20 cellular contexts compared by ENCODE assay signal in the genomic region with DNA sequence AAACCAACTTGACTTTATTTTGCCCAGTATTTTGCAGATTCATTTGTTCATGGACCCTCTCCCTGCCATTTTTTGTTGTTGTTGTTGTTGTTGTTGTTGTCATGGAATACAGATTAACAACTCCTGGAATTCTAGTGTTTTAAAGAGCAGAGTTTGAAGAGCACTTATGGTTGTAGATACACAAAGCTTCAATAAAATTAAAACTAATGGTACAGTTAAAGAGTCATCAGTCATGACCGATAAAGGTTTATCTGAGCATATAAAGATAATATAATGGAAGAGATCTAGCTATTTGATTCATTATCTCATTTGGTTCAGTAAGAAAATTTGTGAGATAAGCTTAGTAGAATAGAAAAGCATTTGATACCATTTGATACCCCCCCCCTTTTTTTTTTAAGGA. TPM values are rescaled to one million over a fixed set of nuclear protein-coding genes. Genes with fewer than 3 reads are reported as not detected.
DNase-seq lines count a peak whose midpoint lies in the region; ATAC-seq lines count a peak whose summit lies in the region.
"Had no signal": no experiment of that assay in that cellular context is flagged by ENCODE, and none has a peak within 500 bp of the region (broad histone marks: within the 10 kb centered on the region; RNA-seq: fewer than 3 reads in every experiment).

No MANE protein-coding gene starts in this region.

- H3K9me3 Mint-ChIP-seq in activated naive CD4-positive, alpha-beta T cell treated with anti-CD3 and anti-CD28 coated beads for 36 hours: no peaks in the 10 kb centered on the region
- no peaks in the 10 kb centered on the region for H3K9me3 Mint-ChIP-seq in activated naive CD8-positive, alpha-beta T cell treated with anti-CD3 and anti-CD28 coated beads, Interleukin-2, amount 50 U/mL, for 24 hours
- no peaks in the 10 kb centered on the region for H3K9me3 Mint-ChIP-seq in stimulated activated naive CD8-positive, alpha-beta T cell treated with anti-CD3 and anti-CD28 coated beads, Interleukin-15, amount 100 ng/mL, for 72 hours

- no peak overlapping the region for H3K4ac ChIP-seq in mesenchymal stem cell (ENCODE audit: low read depth in 1 of 2, low read length in 2 of 2)

- intact Hi-C loops in activated naive CD4-positive, alpha-beta T cell treated with anti-CD3 and anti-CD28 coated beads for 36 hours (cut with micrococcal nuclease): no loop called here

- no peak overlapping the region for H4K91ac ChIP-seq in mesenchymal stem cell (ENCODE audit: low read length)

- peak overlapping the region; percentile 57 for H3K27ac Mint-ChIP-seq in activated naive CD4-positive, alpha-beta T cell treated with anti-CD3 and anti-CD28 coated beads for 36 hours
- H3K27ac Mint-ChIP-seq in activated naive CD8-positive, alpha-beta T cell treated with anti-CD3 and anti-CD28 coated beads, Interleukin-2, amount 50 U/mL, for 24 hours: peak overlapping the region; percentile 57
- H3K27ac Mint-ChIP-seq in stimulated activated naive CD8-positive, alpha-beta T cell treated with anti-CD3 and anti-CD28 coated beads, Interleukin-15, amount 100 ng/mL, for 72 hours: peak overlapping the region in 1 of 2 donors; percentile 83

- no peaks in the 10 kb centered on the region for H3K36me3 Mint-ChIP-seq in activated naive CD4-positive, alpha-beta T cell treated with anti-CD3 and anti-CD28 coated beads for 36 hours (ENCODE audit: low read depth)
- peaks cover 3% of the 10 kb centered on the region for H3K36me3 Mint-ChIP-seq in activated naive CD8-positive, alpha-beta T cell treated with anti-CD3 and anti-CD28 coated beads, Interleukin-2, amount 50 U/mL, for 24 hours (ENCODE audit: low read depth)

- H2BK5ac ChIP-seq in mesenchymal stem cell (ENCODE audit: low read depth, low read length, poor library complexity, severe bottlenecking): no peak overlapping the region

- no peak overlapping the region for H2BK120ac ChIP-seq in mesenchymal stem cell (ENCODE audit: low read depth, low read length)

- no peak overlapping the region for H2BK12ac ChIP-seq in mesenchymal stem cell (ENCODE audit: low read length in 2 of 2)

- ATAC-seq in activated naive CD8-positive, alpha-beta T cell treated with anti-CD3 and anti-CD28 coated beads, Interleukin-2, amount 50 U/mL, for 24 hours: no peak
- ATAC-seq in stimulated activated naive CD8-positive, alpha-beta T cell treated with anti-CD3 and anti-CD28 coated beads, Interleukin-15, amount 100 ng/mL, for 72 hours: no peak
- no peak for ATAC-seq in HG03521 (IDR thresholded peaks at IDR 0.05; ENCODE audit: unreplicated experiment)
- ATAC-seq: Right ventricle myocardium inferior had no signal

- H3K4me3 Mint-ChIP-seq in activated naive CD4-positive, alpha-beta T cell treated with anti-CD3 and anti-CD28 coated beads for 36 hours: no peak overlapping the region
- H3K4me3 Mint-ChIP-seq in activated naive CD8-positive, alpha-beta T cell treated with anti-CD3 and anti-CD28 coated beads, Interleukin-2, amount 50 U/mL, for 24 hours: peak overlapping the region; percentile 16
- H3K4me3 Mint-ChIP-seq in stimulated activated naive CD8-positive, alpha-beta T cell treated with anti-CD3 and anti-CD28 coated beads, Interleukin-15, amount 100 ng/mL, for 72 hours: peak overlapping the region; percentile 10 to 22

- peaks cover 6% of the 10 kb centered on the region for H3K79me1 ChIP-seq in mesenchymal stem cell (replicated peaks; ENCODE audit: low read length, poor library complexity, severe bottlenecking)

- no peaks in the 10 kb centered on the region for H3K27me3 ChIP-seq in mesenchymal stem cell (ENCODE audit: control insufficient read depth in 1 of 2, insufficient read depth in 1 of 2, low read length in 2 of 2)

- H2AK5ac ChIP-seq in mesenchymal stem cell (ENCODE audit: low read length, severe bottlenecking): no peak overlapping the region

- no peaks in the 10 kb centered on the region for H3K4me1 ChIP-seq in mesenchymal stem cell (ENCODE audit: control insufficient read depth, insufficient read depth, low read depth, low read length)

- CTCF ChIA-PET in activated naive CD4-positive, alpha-beta T cell treated with anti-CD3 and anti-CD28 coated beads for 36 hours (lab: Charles Lee): interaction anchor here (0.9 kb wide), 1 partner anchor 15 kb away, joined by 3 read pairs; no protein-coding TSS in a partner anchor

- peaks cover 85% of the 10 kb centered on the region for H3K4me1 Mint-ChIP-seq in activated naive CD4-positive, alpha-beta T cell treated with anti-CD3 and anti-CD28 coated beads for 36 hours (ENCODE audit: low read depth)
- H3K4me1 Mint-ChIP-seq in activated naive CD8-positive, alpha-beta T cell treated with anti-CD3 and anti-CD28 coated beads, Interleukin-2, amount 50 U/mL, for 24 hours: peaks cover 96% of the 10 kb centered on the region
- H3K4me1 Mint-ChIP-seq in stimulated activated naive CD8-positive, alpha-beta T cell treated with anti-CD3 and anti-CD28 coated beads, Interleukin-15, amount 100 ng/mL, for 72 hours: peaks cover 93% of the 10 kb centered on the region

- H3K4me2 ChIP-seq in mesenchymal stem cell (ENCODE audit: low read length, poor library complexity, severe bottlenecking): no peak overlapping the region

- H3K9me3 ChIP-seq in KOPT-K1 (ENCODE audit: insufficient read depth, low read length, poor library complexity, severe bottlenecking) (no peaks in the 10 kb centered on the region), mesenchymal stem cell (ENCODE audit: control insufficient read depth, low read length) (no peaks in the 10 kb centered on the region)
- H3K9me3 ChIP-seq: left ventricle myocardium inferior had no signal

- H3K14ac ChIP-seq in mesenchymal stem cell (ENCODE audit: low read length in 2 of 2): no peak overlapping the region

- H4K8ac ChIP-seq in mesenchymal stem cell (ENCODE audit: low read length): no peak overlapping the region

- no peaks in the 10 kb centered on the region for H3K27me3 Mint-ChIP-seq in activated naive CD4-positive, alpha-beta T cell treated with anti-CD3 and anti-CD28 coated beads for 36 hours (ENCODE audit: low read depth)
- no peaks in the 10 kb centered on the region for H3K27me3 Mint-ChIP-seq in activated naive CD8-positive, alpha-beta T cell treated with anti-CD3 and anti-CD28 coated beads, Interleukin-2, amount 50 U/mL, for 24 hours
- no peaks in the 10 kb centered on the region for H3K27me3 Mint-ChIP-seq in stimulated activated naive CD8-positive, alpha-beta T cell treated with anti-CD3 and anti-CD28 coated beads, Interleukin-15, amount 100 ng/mL, for 72 hours

- no peaks in the 10 kb centered on the region for H3K36me3 ChIP-seq in KOPT-K1 (ENCODE audit: insufficient read depth, low read length)
- no peaks in the 10 kb centered on the region for H3K36me3 ChIP-seq in mesenchymal stem cell (ENCODE audit: control insufficient read depth in 1 of 2, insufficient read depth in 2 of 2, low read depth in 1 of 2, low read length in 2 of 2)
- H3K36me3 ChIP-seq: left ventricle myocardium inferior had no signal

- H3K18ac ChIP-seq in mesenchymal stem cell (ENCODE audit: low read depth in 1 of 2, low read length in 2 of 2): no peak overlapping the region

- H2BK15ac ChIP-seq in mesenchymal stem cell (ENCODE audit: low read depth, poor library complexity, severe bottlenecking): no peak overlapping the region

- WGBS in mesenchymal stem cell: no CpG with 5 or more reads among the region's 1 CpG

- H2AFZ ChIP-seq in mesenchymal stem cell (ENCODE audit: low read depth, low read length): no peak overlapping the region

- H3K9ac ChIP-seq in mesenchymal stem cell (ENCODE audit: low read length): no peak overlapping the region

- no peak overlapping the region for H3K23ac ChIP-seq in mesenchymal stem cell (ENCODE audit: low read length in 2 of 2)

- H3K27ac ChIP-seq in KOPT-K1 (ENCODE audit: low read depth, low read length, poor library complexity, severe bottlenecking) (peak overlapping the region; percentile 85), mesenchymal stem cell (ENCODE audit: low read length, poor library complexity, severe bottlenecking) (no peak overlapping the region)

- DNase-seq in activated naive CD4-positive, alpha-beta T cell treated with anti-CD3 and anti-CD28 coated beads for 36 hours: no peak
- no peak for DNase-seq in activated naive CD4-positive, alpha-beta T cell (lab: John Stamatoyannopoulos, UW)
- no peak for DNase-seq in activated naive CD8-positive, alpha-beta T cell treated with anti-CD3 and anti-CD28 coated beads, Interleukin-2, amount 50 U/mL, for 24 hours
- no peak for DNase-seq in stimulated activated naive CD8-positive, alpha-beta T cell treated with anti-CD3 and anti-CD28 coated beads, Interleukin-15, amount 100 ng/mL, for 72 hours
- no peak for DNase-seq in mesenchymal stem cell
- DNase-seq in stimulated activated naive CD4-positive, alpha-beta T cell (lab: John Stamatoyannopoulos, UW): no peak
- DNase-seq: cortex of kidney; DMS79 treated with DMSO at 0.1 percent for 48 hours; head of caudate nucleus; KBM-7; left ventricle myocardium inferior; NCI-H1105; NCI-H2081 treated with DMSO at 0.1 percent for 48 hours; NCI-H526; occipital lobe; stimulated activated CD4-positive, alpha-beta T cell treated with anti-CD3 and anti-CD28 coated beads, Interleukin-12 subunit alpha, Interleukin-12 subunit beta, amount 100 ng/mL, for 4 hours; stimulated activated CD8-positive, alpha-beta memory T cell treated with anti-CD3 and anti-CD28 coated beads, Interleukin-4, amount 100 ng/mL, for 48 hours had no signal

- H3K4me3 ChIP-seq in mesenchymal stem cell (ENCODE audit: insufficient read depth in 1 of 2, low read depth in 1 of 2, low read length in 2 of 2): no peak overlapping the region
- H3K4me3 ChIP-seq: left ventricle myocardium inferior had no signal

RNA-seq across cellular contexts. Expression of a gene that starts 21.8 kb away (rescaled TPM):
- 10 to 100 TPM; 45.6 to 49.7 TPM for total RNA-seq in activated naive CD4-positive, alpha-beta T cell treated with anti-CD3 and anti-CD28 coated beads for 36 hours
- polyA plus RNA-seq in mesenchymal stem cell (2013, experiment 1 of 2): 22.7 TPM
- 25.2 TPM for polyA plus RNA-seq in mesenchymal stem cell (2013, experiment 2 of 2)
